In the genomic region with DNA sequence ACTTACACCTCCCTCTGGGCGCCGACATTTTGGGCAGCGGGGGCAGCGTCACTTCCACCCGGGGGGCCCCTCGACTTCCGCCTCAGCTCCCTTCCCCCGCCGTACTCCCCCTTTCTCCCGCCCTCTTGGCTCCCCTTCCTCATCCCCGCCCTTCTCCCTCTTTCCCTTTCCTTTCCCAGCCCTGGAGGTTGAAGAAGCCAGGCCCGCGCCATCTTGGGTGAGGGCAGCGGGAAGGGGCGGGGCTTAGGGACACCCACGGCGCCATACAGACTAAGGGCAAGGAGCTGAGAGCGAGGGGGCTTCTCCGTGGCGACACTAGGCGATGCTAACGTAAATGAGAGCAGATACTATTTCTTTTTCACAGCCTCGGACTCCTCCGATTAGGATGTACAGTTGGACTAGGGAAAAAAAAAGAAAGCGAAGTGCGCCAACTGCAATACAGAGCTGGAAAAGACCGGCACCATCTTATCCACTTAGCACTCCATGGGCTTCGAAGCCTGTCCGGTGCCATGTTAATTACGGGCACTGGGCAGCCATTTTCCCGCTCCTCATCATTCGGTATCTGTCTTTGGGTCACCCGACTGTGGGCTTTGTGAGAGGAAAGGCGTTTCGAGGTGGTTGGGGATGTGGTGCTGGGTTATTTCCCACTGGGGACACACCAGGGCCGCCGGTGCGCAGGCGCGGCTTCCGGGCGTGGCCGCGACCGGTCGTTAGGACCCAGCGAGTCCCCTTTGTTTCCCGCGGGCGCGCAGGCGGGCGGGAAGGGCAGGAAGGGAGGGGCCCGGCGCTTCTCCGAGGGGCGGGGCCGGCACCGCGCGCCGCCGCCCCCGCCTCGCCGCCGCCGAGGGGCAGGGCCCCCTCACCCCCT, we compare ENCODE assay signal across 8 cellular contexts. TPM values are rescaled to one million over a fixed set of nuclear protein-coding genes. Genes with fewer than 3 reads are reported as not detected.
DNase-seq lines count a peak whose midpoint lies in the region; ATAC-seq, FAIRE-seq and TF ChIP-seq lines count a peak whose summit lies in the region.

TSS of gene FIZ1 (minus strand) at position 50 of the 868 bp plus-strand sequence. CDS start 1,652 bp downstream, outside the sequence.
TSS of gene ZNF524 (plus strand) at position 821 of the 868 bp plus-strand sequence. CDS start 1,825 bp downstream, outside the sequence.

- H3K36me3 ChIP-seq in adrenal gland (replicated peaks in 1 of 2): peaks cover 0 to 11% of the 10 kb centered on the region in 2 donors
- H3K36me3 ChIP-seq in heart right ventricle: peaks cover 0 to 36% (median 8%) of the 10 kb centered on the region in 9 donors

- H3K27ac ChIP-seq in adrenal gland (peak within 1 kb of the TSS; percentile 93 to 98 (median 95)), heart right ventricle (peak within 1 kb of the TSS; percentile 96 to 100 (median 98))

- peaks cover 28% of the 10 kb centered on the region for H3K36me3 Mint-ChIP-seq in progenitor cell of endocrine pancreas (ENCODE audit: insufficient read depth)

- FAIRE-seq in GM12892 (lab: Jason Lieb, UNC): peak; percentile 97

- TF ChIP-seq CTCF in adrenal gland (IDR thresholded peaks at IDR 0.05) (peak in 1 of 6 experiments; percentile 8), heart right ventricle (IDR thresholded peaks at IDR 0.05) (no peak), progenitor cell of endocrine pancreas (IDR thresholded peaks at IDR 0.05; ENCODE audit: unreplicated experiment) (no peak)

- peak within 1 kb of the TSS; percentile 87 for H3K4me3 Mint-ChIP-seq in progenitor cell of endocrine pancreas (ENCODE audit: low read depth)

- DNase-seq in GM12892 (ENCODE audit: insufficient read length) (peak; percentile 84), NCI-H1694 (lab: John Stamatoyannopoulos, UW) (peak; percentile 98), adrenal gland (peak; percentile 98 to 100 (median 99)), heart right ventricle (peak; percentile 98 to 99), progenitor cell of endocrine pancreas (ENCODE audit: low spot score, unreplicated experiment) (peak; percentile 95), ureter (ENCODE audit: low spot score) (peak; percentile 99)

- H3K4me3 ChIP-seq in adrenal gland (peak within 1 kb of the TSS; percentile 66 to 99 (median 80)), heart right ventricle (peak within 1 kb of the TSS; percentile 54 to 94 (median 76))

- H3K4me1 ChIP-seq in adrenal gland (replicated peaks in 1 of 2) (peaks cover 7 to 17% of the 10 kb centered on the region in 2 donors), heart right ventricle (peaks cover 4 to 32% (median 24%) of the 10 kb centered on the region in 9 donors)

- no peaks in the 10 kb centered on the region for H3K27me3 Mint-ChIP-seq in progenitor cell of endocrine pancreas

- ATAC-seq in HG02870 (IDR thresholded peaks at IDR 0.05; ENCODE audit: unreplicated experiment) (peak; percentile 52), heart right ventricle (peak; percentile 86 to 96 (median 94))

- peaks cover 2% of the 10 kb centered on the region for H3K9me3 Mint-ChIP-seq in progenitor cell of endocrine pancreas (ENCODE audit: low read depth)

- no peaks in the 10 kb centered on the region for H3K27me3 ChIP-seq in adrenal gland
- H3K27me3 ChIP-seq in heart right ventricle: no peaks in the 10 kb centered on the region

- no peaks in the 10 kb centered on the region for H3K9me3 ChIP-seq in adrenal gland (replicated peaks in 1 of 3)
- H3K9me3 ChIP-seq in heart right ventricle: no peaks in the 10 kb centered on the region

- peaks cover 10% of the 10 kb centered on the region for H3K4me1 Mint-ChIP-seq in progenitor cell of endocrine pancreas (ENCODE audit: low read depth)

- intact Hi-C loops in T-helper 1 cell treated with Interleukin-12 subunit alpha and Interleukin-12 subunit beta and Interleukin-4 antibody, amounts not matched to agents 30 ng/mL and 1 ng/mL, for 36 hours (cut with micrococcal nuclease): loop anchor here (1.0 to 10.0 kb wide), 23 partner anchors 12 to 1735 kb away; partner anchors contain the start of genes CNOT3, EPN1, HSPBP1 and ISOC2
- intact Hi-C loops in adrenal gland (cut with DNase I): no loop called here
- intact Hi-C loops in heart right ventricle (cut with DNase I): loop anchor here in 4 of 10 donors (1.0 to 10.0 kb wide), 6 partner anchors 25 to 85 kb away; partner anchors contain the start of genes SBK3 (in 1 of the 4) and ZNF784 (in 1 of the 4)

- peak within 1 kb of the TSS; percentile 100 for H3K27ac Mint-ChIP-seq in progenitor cell of endocrine pancreas

- 0 to 1% (median 0%) methylated on average over 32 to 68 of the region's 68 CpGs for WGBS in adrenal gland, 4 donors
- WGBS in heart right ventricle, 2 donors: 0% methylated on average over 53 to 68 of the region's 68 CpGs

- peak; percentile 62; the same call in 1 of the 2 replicates for TF ChIP-seq POLR2A in GM12892 (IDR thresholded peaks at IDR 0.05; ENCODE audit: low read depth, low read length)
- TF ChIP-seq POLR2A in adrenal gland (IDR thresholded peaks at IDR 0.05): peak in 1 of 2 donors; percentile 41

RNA-seq across cellular contexts. Expression of gene FIZ1, which starts in this region (rescaled TPM):
- polyA plus RNA-seq in GM12892 (2012; ENCODE audit: missing spikeins): 2.5 TPM
- total RNA-seq in T-helper 1 cell treated with Interleukin-12 subunit alpha and Interleukin-12 subunit beta and Interleukin-4 antibody, amounts not matched to agents 30 ng/mL and 1 ng/mL, for 36 hours: 14.9 and 15.5 TPM in 2 replicates
- total RNA-seq in adrenal gland (10 to 100 TPM in 4 of 8 donors, 1 to 10 TPM in 4; 5.7 to 19.7 (median 10.4) TPM), heart right ventricle (10 to 100 TPM; 11.6 to 18.8 (median 13.5) TPM), progenitor cell of endocrine pancreas (35.5 and 39.0 TPM in 2 replicates), ureter (18.4 TPM)
- polyA plus RNA-seq in adrenal gland (10 to 100 TPM in 2 of 3 donors, 1 to 10 TPM in 1; 6.3 to 19.6 (median 15.2) TPM), heart right ventricle (10 to 100 TPM in 1 of 2 donors, 1 to 10 TPM in 1; 9.3 to 16.5 TPM)

RNA-seq across cellular contexts. Expression of gene ZNF524, which starts in this region (rescaled TPM):
- 1.8 TPM for polyA plus RNA-seq in GM12892 (2012; ENCODE audit: missing spikeins)
- total RNA-seq in T-helper 1 cell treated with Interleukin-12 subunit alpha and Interleukin-12 subunit beta and Interleukin-4 antibody, amounts not matched to agents 30 ng/mL and 1 ng/mL, for 36 hours: 21.0 and 25.4 TPM in 2 replicates
- total RNA-seq in adrenal gland (10 to 100 TPM; 14.1 to 83.7 (median 28.3) TPM), heart right ventricle (10 to 100 TPM in 8 of 10 donors, 1 to 10 TPM in 2; 7.9 to 22.0 (median 12.9) TPM), progenitor cell of endocrine pancreas (7.9 and 8.5 TPM in 2 replicates), ureter (13.0 TPM)
- polyA plus RNA-seq in adrenal gland (10 to 100 TPM in 2 of 3 donors, under 1 TPM in 1; 0.93 to 57.6 (median 57.1) TPM), heart right ventricle (10 to 100 TPM; 34.9 to 39.4 TPM)

Comparison
In these comparisons a context has a peak if more than half of its experiments do, and no peak if none do; other contexts are left out.
1. Peak in every context shown above with its lines: DNase-seq, ATAC-seq, H3K4me3 ChIP-seq and H3K27ac ChIP-seq.